In the genomic region with DNA sequence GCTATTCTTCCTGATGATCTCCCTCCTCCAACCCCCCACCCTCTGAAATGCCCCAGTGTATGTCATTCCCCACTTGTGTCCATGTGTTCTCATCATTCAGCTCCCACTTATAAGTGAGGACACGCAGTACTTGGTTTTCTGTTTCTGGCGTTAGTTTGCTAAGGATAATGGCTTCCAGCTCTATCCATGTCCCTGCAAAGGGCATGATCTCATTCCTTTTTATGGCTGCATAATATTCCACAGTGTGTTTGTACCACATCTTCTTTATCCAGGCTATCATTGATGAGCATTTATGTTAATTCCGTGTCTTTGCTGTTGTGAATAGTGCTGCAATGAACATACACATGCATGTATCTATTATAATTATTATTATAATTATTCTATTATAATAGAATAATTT, we compare ENCODE assay signal across 3 cellular contexts.
DNase-seq lines count a peak whose midpoint lies in the region; ATAC-seq, FAIRE-seq and TF ChIP-seq lines count a peak whose summit lies in the region.
"Not testable (repeated sequence)": the region's sequence is repeated elsewhere in the genome, so short reads cannot be mapped to it uniquely, and the experiment has no call there.

No MANE protein-coding gene starts in this region.

- H3K27ac ChIP-seq in HEK293 (ENCODE audit: extremely low read depth, low read depth, low read length); K562 (ENCODE audit: extremely low read depth, low read depth, low read length): not testable (repeated sequence)

- in situ Hi-C loops in K562 (cut with MboI): not testable (repeated sequence)

- TF ChIP-seq EP300 in K562 (IDR thresholded peaks at IDR 0.05; ENCODE audit: low read length): not testable (repeated sequence)

- H4K20me1 ChIP-seq in K562 (replicated peaks; ENCODE audit: control insufficient read depth, insufficient read depth, low read length): not testable (repeated sequence)

- not testable (repeated sequence) for TF ChIP-seq POLR2A in K562 (conservative IDR thresholded peaks at IDR 0.05)

- peak; percentile 68 for FAIRE-seq in GM19239 (lab: Jason Lieb, UNC)
- FAIRE-seq in K562 (lab: Jason Lieb, UNC): not testable (repeated sequence)

- H3K9me3 ChIP-seq in HEK293 (ENCODE audit: control insufficient read depth, insufficient read depth, low read depth, low read length); K562 (replicated peaks; ENCODE audit: control insufficient read depth, insufficient read depth, low read depth, low read length): not testable (repeated sequence)

- not testable (repeated sequence) for DNase-seq in GM19239 (ENCODE audit: insufficient read length, low spot score); K562 (ENCODE audit: extremely low read depth in 1 of 4, low spot score in 3 of 4)

- not testable (repeated sequence) for H3K4me3 ChIP-seq in HEK293 (ENCODE audit: low read depth, low read length); K562

- not testable (repeated sequence) for H3K9ac ChIP-seq in K562 (ENCODE audit: insufficient read depth in 1 of 2, low read depth in 2 of 2, low read length in 2 of 2)

- POLR2A ChIA-PET in HEK293 (lab: Yijun Ruan, JAX); K562 (lab: Yijun Ruan, JAX): not testable (repeated sequence)

- intact Hi-C loops in K562 (cut with micrococcal nuclease): loop anchor here (5.0 kb wide), 2 partner anchors 57 to 273 kb away; no protein-coding TSS in a partner anchor

- not testable (repeated sequence) for BruUV-seq in K562 (replicated peaks; lab: Mats Ljungman, UMichigan)

- CTCF ChIA-PET in HEK293 (lab: Yijun Ruan, JAX); K562 (lab: Yijun Ruan, JAX; ENCODE audit: low intra/inter-chr PET ratio): not testable (repeated sequence)

- not testable (repeated sequence) for H3K9me1 ChIP-seq in K562 (ENCODE audit: control insufficient read depth, insufficient read depth, low read length)

- ATAC-seq in K562: not testable (repeated sequence)

- H3K4me1 ChIP-seq in HEK293 (ENCODE audit: control insufficient read depth, insufficient read depth, low read length): not testable (repeated sequence)
- peaks cover 27 to 30% of the 10 kb centered on the region in 2 experiments; a peak in 4 of 5 replicates for H3K4me1 ChIP-seq in K562 (replicated peaks in 1 of 2; ENCODE audit: control insufficient read depth in 2 of 2, insufficient read depth in 2 of 2, low read length in 2 of 2)

- H3K36me3 ChIP-seq in HEK293 (ENCODE audit: control insufficient read depth in 2 of 2, insufficient read depth in 1 of 2, low read length in 2 of 2); K562 (ENCODE audit: control insufficient read depth, insufficient read depth, low read length): not testable (repeated sequence)

- H3K27me3 ChIP-seq in K562 (ENCODE audit: control insufficient read depth in 2 of 2, insufficient read depth in 2 of 2, low read length in 2 of 2): not testable (repeated sequence)

- H2AFZ ChIP-seq in K562 (ENCODE audit: low read depth, low read length): not testable (repeated sequence)

- 63% methylated on average over 3 of the region's 3 CpGs for WGBS in K562 (ENCODE audit: insufficient coverage, low coverage, missing lambda C conversion rate)

- H3K79me2 ChIP-seq in K562 (ENCODE audit: control insufficient read depth, insufficient read depth, low read length): not testable (repeated sequence)

- not testable (repeated sequence) for H3K4me2 ChIP-seq in K562 (ENCODE audit: insufficient read depth, low read length)

- not testable (repeated sequence) for TF ChIP-seq RAD21 in K562 (CRISPR knock-in tag; conservative IDR thresholded peaks at IDR 0.05 in 1 of 2, IDR thresholded peaks at IDR 0.05 in 1 of 2)

- not testable (repeated sequence) for TF ChIP-seq CTCF in HEK293 (tag by site-specific recombination; IDR thresholded peaks at IDR 0.05); K562 (IDR thresholded peaks at IDR 0.05 in 2 of 3, conservative IDR thresholded peaks at IDR 0.05 in 1 of 3; ENCODE audit: insufficient read depth in 2 of 3, low read depth in 1 of 3, low read length in 3 of 3)

TF ChIP-seq in HEK293, 187 proteins besides CTCF, POLR2A, EP300 and RAD21:
- peak; percentile 61 for TF ChIP-seq ZNF146 (tag by site-specific recombination; IDR thresholded peaks at IDR 0.05)
TF ChIP-seq in HEK293: peak in this region for 1; not testable (repeated sequence) for 186.

TF ChIP-seq in K562, 482 proteins besides CTCF, POLR2A, EP300 and RAD21:
- TF ChIP-seq ZNF146 (CRISPR knock-in tag; IDR thresholded peaks at IDR 0.05; ENCODE audit: unreplicated experiment): peak; percentile 59
